ENCODE assay signal across 14 cellular contexts in the genomic region with DNA sequence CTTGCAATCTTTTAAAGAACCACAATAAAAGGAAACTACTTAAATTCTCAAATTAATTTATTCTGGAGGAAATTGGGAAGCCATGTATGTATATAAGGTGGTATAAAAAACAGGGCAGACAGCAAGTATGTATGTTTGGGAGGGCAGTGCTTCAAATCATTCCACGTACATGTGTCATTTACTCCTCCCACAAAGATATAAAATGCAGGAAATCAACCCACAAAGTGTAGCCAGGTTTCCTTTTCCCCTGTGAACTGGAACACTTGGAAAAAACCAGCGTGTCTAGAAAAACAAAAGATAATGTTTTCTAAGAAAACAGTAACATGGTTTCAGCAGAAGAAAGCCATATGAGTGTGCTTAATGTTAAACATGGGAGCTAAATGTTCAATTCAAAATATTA.
DNase-seq lines count a peak whose midpoint lies in the region; ATAC-seq, FAIRE-seq and TF ChIP-seq lines count a peak whose summit lies in the region.
"Had no signal": no experiment of that assay in that cellular context is flagged by ENCODE, and none has a peak within 500 bp of the region (broad histone marks: within the 10 kb centered on the region; RNA-seq: fewer than 3 reads in every experiment).

No MANE protein-coding gene starts in this region.

- no peak for TF ChIP-seq CTCF in RWPE2 (IDR thresholded peaks at IDR 0.05; ENCODE audit: poor library complexity, severe bottlenecking)
- TF ChIP-seq CTCF in bronchial epithelial cell (IDR thresholded peaks at IDR 0.05; ENCODE audit: insufficient read depth, low read length, severe bottlenecking) = no peak
- TF ChIP-seq CTCF in smooth muscle cell (IDR thresholded peaks at IDR 0.05; ENCODE audit: borderline replicate concordance, insufficient read depth, poor library complexity, severe bottlenecking) = no peak

- WGBS in smooth muscle cell (ENCODE audit: low lambda C conversion rate) = 49% methylated on average over 2 of the region's 2 CpGs

- DNase-seq in RWPE2 (ENCODE audit: low spot score) (no peak), bronchial epithelial cell (ENCODE audit: low read depth) (peak; percentile 3), left kidney (ENCODE audit: low read depth, low spot score) (peak; percentile 35), smooth muscle cell (lab: John Stamatoyannopoulos, UW; ENCODE audit: unreplicated experiment) (no peak)
- DNase-seq: CD4-positive, alpha-beta memory T cell; HCEC 1CT; KBM-7; NCI-H1417 treated with DMSO at 0.1 percent for 48 hours; NCI-H2029 treated with DMSO at 0.1 percent for 48 hours; NCI-H748 treated with DMSO at 0.1 percent for 48 hours had no signal

- no peaks in the 10 kb centered on the region for H3K4me1 ChIP-seq in RWPE2 (ENCODE audit: insufficient read depth, poor library complexity, severe bottlenecking)
- H3K4me1 ChIP-seq in smooth muscle cell (ENCODE audit: low read depth) = no peaks in the 10 kb centered on the region

- no peak overlapping the region for H3K4me2 ChIP-seq in smooth muscle cell

- no peaks in the 10 kb centered on the region for H4K20me1 ChIP-seq in smooth muscle cell (ENCODE audit: low read depth)

- no peaks in the 10 kb centered on the region for H3K27me3 ChIP-seq in RWPE2 (ENCODE audit: insufficient read depth, poor library complexity, severe bottlenecking)
- H3K27me3 ChIP-seq in bronchial epithelial cell (ENCODE audit: control insufficient read depth, insufficient read depth, low read length) = no peaks in the 10 kb centered on the region
- no peaks in the 10 kb centered on the region for H3K27me3 ChIP-seq in smooth muscle cell (ENCODE audit: low read depth)

- H3K36me3 ChIP-seq in RWPE2 (ENCODE audit: low read depth) (no peaks in the 10 kb centered on the region), bronchial epithelial cell (ENCODE audit: control insufficient read depth, insufficient read depth, low read length) (no peaks in the 10 kb centered on the region), smooth muscle cell (ENCODE audit: low read depth) (no peaks in the 10 kb centered on the region)

- no peaks in the 10 kb centered on the region for H3K79me2 ChIP-seq in smooth muscle cell (ENCODE audit: low read depth)

- no peak for FAIRE-seq in bronchial epithelial cell (lab: Jason Lieb, UNC)

- no peak overlapping the region for H3K27ac ChIP-seq in RWPE2 (ENCODE audit: poor library complexity, severe bottlenecking)
- H3K27ac ChIP-seq in smooth muscle cell (ENCODE audit: low read depth) = no peak overlapping the region
- H3K27ac ChIP-seq: RWPE1 had no signal

- H3K4me3 ChIP-seq in RWPE2 (ENCODE audit: severe bottlenecking) (no peak overlapping the region), bronchial epithelial cell (ENCODE audit: low read depth, low read length) (no peak overlapping the region), smooth muscle cell (no peak overlapping the region)

- H3K9me3 ChIP-seq in RWPE2 (ENCODE audit: severe bottlenecking) (no peaks in the 10 kb centered on the region), smooth muscle cell (replicated peaks; ENCODE audit: low read depth) (no peaks in the 10 kb centered on the region)

- no peak overlapping the region for H3K9ac ChIP-seq in smooth muscle cell (ENCODE audit: low read depth)

- peak overlapping the region; percentile 15 for H2AFZ ChIP-seq in smooth muscle cell (ENCODE audit: low read depth)

- H3F3A ChIP-seq in smooth muscle cell (ENCODE audit: low read depth) = no peaks in the 10 kb centered on the region

- ATAC-seq in RWPE2 (ENCODE audit: low read depth) (peak; percentile 64; the same call in 1 of the 3 replicates), HG03460 (IDR thresholded peaks at IDR 0.05; ENCODE audit: unreplicated experiment) (no peak), HG02642 (IDR thresholded peaks at IDR 0.05; ENCODE audit: poor library complexity, unreplicated experiment) (no peak), GM18511 (IDR thresholded peaks at IDR 0.05; ENCODE audit: unreplicated experiment) (no peak)

Comparison
In these comparisons a context has a peak if more than half of its experiments do, and no peak if none do; other contexts are left out.
1. DNase-seq: peak in bronchial epithelial cell (single experiment) and left kidney (single experiment); none in RWPE2 (single experiment) and smooth muscle cell (single experiment).